1 cellular context compared by ENCODE assay signal in genomic region chr15:42207674-42208579, GRCh38.
TF ChIP-seq lines count a peak whose summit lies in the region.

Gene VPS39 (minus strand): TSS chr15:42208304. CDS start chr15:42208153, 151 bp downstream.

TF ChIP-seq in HepG2, 621 proteins besides CTCF, POLR2A, EP300 and RAD21 (continued from another document and continues in another):
- TF ChIP-seq BRF2 (CRISPR knock-in tag; IDR thresholded peaks at IDR 0.05) (no peak), ZNF512 (CRISPR knock-in tag; IDR thresholded peaks at IDR 0.05) (no peak), RNF219 (CRISPR knock-in tag; IDR thresholded peaks at IDR 0.05) (no peak), AGO1 (IDR thresholded peaks at IDR 0.05; ENCODE audit: low read depth, low read length, poor library complexity, severe bottlenecking) (peak; percentile 67), ZNF652 (CRISPR knock-in tag; IDR thresholded peaks at IDR 0.05; ENCODE audit: borderline replicate concordance, low read depth) (no peak), SMAD1 (CRISPR knock-in tag; IDR thresholded peaks at IDR 0.05; ENCODE audit: borderline replicate concordance, low read depth) (0 out of 2 replicates have a peak, but pooled peaks have one; percentile 31), SIX1 (CRISPR knock-in tag; IDR thresholded peaks at IDR 0.05; ENCODE audit: borderline replicate concordance) (no peak), POLR2AphosphoS5 (IDR thresholded peaks at IDR 0.05; ENCODE audit: low read depth, low read length) (peak; percentile 76), ZNF597 (CRISPR knock-in tag; IDR thresholded peaks at IDR 0.05) (no peak), ZNF644 (CRISPR knock-in tag; IDR thresholded peaks at IDR 0.05; ENCODE audit: low read depth) (peak; percentile 33; the same call in 1 of the 2 replicates), ZNF292 (CRISPR knock-in tag; IDR thresholded peaks at IDR 0.05; ENCODE audit: borderline replicate concordance, low read depth) (no peak; the same call in 1 of the 2 replicates), HNRNPLL (IDR thresholded peaks at IDR 0.05; ENCODE audit: low read depth, low read length, poor library complexity, severe bottlenecking) (no peak), ZNF12 (CRISPR knock-in tag; IDR thresholded peaks at IDR 0.05) (no peak), ZSCAN22 (CRISPR knock-in tag; IDR thresholded peaks at IDR 0.05) (no peak), HNRNPL (IDR thresholded peaks at IDR 0.05; ENCODE audit: low read depth, low read length) (0 out of 2 replicates have a peak, but pooled peaks have one; percentile 55), ZNF775 (CRISPR knock-in tag; IDR thresholded peaks at IDR 0.05; ENCODE audit: borderline replicate concordance) (no peak), KIAA2018 (CRISPR knock-in tag; IDR thresholded peaks at IDR 0.05; ENCODE audit: borderline replicate concordance) (no peak), ZNF264 (CRISPR knock-in tag; IDR thresholded peaks at IDR 0.05) (no peak), ZNF576 (CRISPR knock-in tag; IDR thresholded peaks at IDR 0.05) (0 out of 2 replicates have a peak, but pooled peaks have one; percentile 36), ZNF230 (CRISPR knock-in tag; IDR thresholded peaks at IDR 0.05) (peak; percentile 66; the same call in 1 of the 2 replicates), MIER2 (CRISPR knock-in tag; IDR thresholded peaks at IDR 0.05) (no peak), ZNF629 (CRISPR knock-in tag; conservative IDR thresholded peaks at IDR 0.05) (no peak), DBP (CRISPR knock-in tag; IDR thresholded peaks at IDR 0.05; ENCODE audit: not compliant biosample characterization) (no peak), ZMYM3 (CRISPR knock-in tag; IDR thresholded peaks at IDR 0.05) (no peak), CREB1 (IDR thresholded peaks at IDR 0.05) (no peak), CREB1 (CRISPR knock-in tag; IDR thresholded peaks at IDR 0.05) (peak; percentile 51), ZNF709 (CRISPR knock-in tag; IDR thresholded peaks at IDR 0.05) (peak; percentile 49), ZGPAT (CRISPR knock-in tag; IDR thresholded peaks at IDR 0.05) (peak; percentile 76), ZNF451 (CRISPR knock-in tag; IDR thresholded peaks at IDR 0.05) (0 out of 2 replicates have a peak, but pooled peaks have one; percentile 22), ZBTB38 (CRISPR knock-in tag; IDR thresholded peaks at IDR 0.05) (peak; percentile 39; the same call in 1 of the 2 replicates), MTF2 (CRISPR knock-in tag; IDR thresholded peaks at IDR 0.05; ENCODE audit: borderline replicate concordance) (no peak), LRRFIP1 (CRISPR knock-in tag; conservative IDR thresholded peaks at IDR 0.05) (no peak), MYC (CRISPR knock-in tag; IDR thresholded peaks at IDR 0.05; ENCODE audit: borderline replicate concordance) (peak; percentile 31; the same call in 1 of the 2 replicates), TSC22D2 (CRISPR knock-in tag; IDR thresholded peaks at IDR 0.05; ENCODE audit: borderline replicate concordance) (no peak), ZNF224 (CRISPR knock-in tag; IDR thresholded peaks at IDR 0.05) (peak; percentile 75; the same call in 1 of the 2 replicates), SNAPC2 (CRISPR knock-in tag; IDR thresholded peaks at IDR 0.05) (no peak), JUND (CRISPR knock-in tag; IDR thresholded peaks at IDR 0.05) (no peak), HNRNPH1 (optimal IDR thresholded peaks at IDR 0.05; ENCODE audit: low read depth, low read length) (no peak), KDM5A (IDR thresholded peaks at IDR 0.05; ENCODE audit: borderline replicate concordance, low read length) (peak; percentile 88), ZFYVE20 (CRISPR knock-in tag; IDR thresholded peaks at IDR 0.05; ENCODE audit: borderline replicate concordance, low read depth) (no peak), SMAD9 (CRISPR knock-in tag; IDR thresholded peaks at IDR 0.05) (no peak)
